Comparison of ENCODE assay signal across 8 cellular contexts in the genomic region with DNA sequence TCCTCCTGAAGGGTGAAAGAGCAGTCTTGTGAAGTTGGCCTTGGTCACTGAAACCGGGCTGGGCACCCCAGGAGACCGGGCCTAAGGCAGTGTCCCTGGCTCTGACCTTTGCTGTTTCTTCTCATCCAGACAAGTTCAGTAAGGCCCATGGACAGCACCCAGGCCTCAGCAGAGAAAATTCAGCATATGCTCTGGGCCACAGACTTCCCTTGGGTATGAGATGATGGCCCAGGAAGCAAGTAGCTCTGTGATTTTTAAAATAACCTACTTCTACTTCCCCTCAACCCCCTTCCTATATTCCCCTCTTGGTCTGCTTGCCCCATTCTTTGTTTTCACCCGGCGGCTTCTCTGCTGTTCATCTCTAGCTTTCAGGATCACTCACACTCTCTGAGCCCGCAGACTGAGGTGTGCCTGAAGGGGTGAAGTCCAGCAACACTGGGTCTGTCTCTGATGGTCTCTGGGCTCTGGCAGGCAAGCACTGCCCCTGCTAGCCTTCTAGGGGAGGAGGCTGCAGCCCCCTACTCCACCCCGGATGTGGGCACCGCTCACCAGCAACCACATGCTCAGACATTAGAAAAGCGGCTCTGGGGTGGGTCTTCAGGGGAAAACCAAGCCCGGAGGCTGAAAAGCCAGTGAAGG. TPM values are rescaled to one million over a fixed set of nuclear protein-coding genes. Genes with fewer than 3 reads are reported as not detected.
DNase-seq lines count a peak whose midpoint lies in the region; ATAC-seq and TF ChIP-seq lines count a peak whose summit lies in the region.

No MANE protein-coding gene starts in this region.

- peak; percentile 48 for ATAC-seq in HG02571 (IDR thresholded peaks at IDR 0.05; ENCODE audit: unreplicated experiment)

- DNase-seq in stimulated activated naive CD4-positive, alpha-beta T cell treated with Interleukin-2 at 50 U/mL for 16 hours (lab: John Stamatoyannopoulos, UW) = peak; percentile 29
- DNase-seq in stimulated activated naive CD4-positive, alpha-beta T cell (lab: John Stamatoyannopoulos, UW) = no peak
- DNase-seq in MV-4-11 (lab: John Stamatoyannopoulos, UW) (peak; percentile 43), NCI-H748 treated with DMSO at 0.1 percent for 48 hours (lab: John Stamatoyannopoulos, UW) (no peak), NCI-H2107 (lab: John Stamatoyannopoulos, UW) (no peak), WERI-Rb-1 (no peak), BE2C (no peak)

- H3K27ac ChIP-seq in WERI-Rb-1 = no peak overlapping the region

- no peak for TF ChIP-seq CTCF in WERI-Rb-1 (IDR thresholded peaks at IDR 0.05; ENCODE audit: low read depth, low read length)
- no peak for TF ChIP-seq CTCF in BE2C (IDR thresholded peaks at IDR 0.05; ENCODE audit: low read depth, low read length)

- H3K9me3 ChIP-seq in WERI-Rb-1 (ENCODE audit: severe bottlenecking) (no peaks in the 10 kb centered on the region), BE2C (no peaks in the 10 kb centered on the region; the same call in 1 of the 2 replicates)

- H3K4me1 ChIP-seq in BE2C = no peaks in the 10 kb centered on the region

- H3K27me3 ChIP-seq in WERI-Rb-1 (ENCODE audit: insufficient read depth, low read depth, severe bottlenecking) = no peaks in the 10 kb centered on the region
- no peaks in the 10 kb centered on the region; the same call in 1 of the 2 replicates for H3K27me3 ChIP-seq in BE2C

- H3K4me3 ChIP-seq in WERI-Rb-1 (ENCODE audit: low read depth, low read length) (no peak overlapping the region), BE2C (ENCODE audit: low read depth, low read length) (no peak overlapping the region)

- no peaks in the 10 kb centered on the region; the same call in 1 of the 2 replicates for H3K36me3 ChIP-seq in WERI-Rb-1
- H3K36me3 ChIP-seq in BE2C = no peaks in the 10 kb centered on the region

RNA-seq across cellular contexts. Expression of a gene that starts 2.9 kb away (rescaled TPM):
- not detected for polyA plus RNA-seq in BE2C (2012; ENCODE audit: insufficient read depth, insufficient read length, low read depth)

RNA-seq across cellular contexts. Expression of a gene that starts 24.8 kb away (rescaled TPM):
- not detected for polyA plus RNA-seq in BE2C (2012; ENCODE audit: insufficient read depth, insufficient read length, low read depth)

Comparison
In these comparisons a context has a peak if more than half of its experiments do, and no peak if none do; other contexts are left out.
1. DNase-seq: peak in stimulated activated naive CD4-positive, alpha-beta T cell treated with Interleukin-2 at 50 U/mL for 16 hours (single experiment) and MV-4-11 (single experiment); none in stimulated activated naive CD4-positive, alpha-beta T cell (0 of 6), NCI-H748 treated with DMSO at 0.1 percent for 48 hours (single experiment), NCI-H2107 (single experiment), WERI-Rb-1 (single experiment) and BE2C (single experiment).